In genomic region chr3:192890348-192891335, GRCh38 we compare ENCODE assay signal across 1 cellular context.
TF ChIP-seq lines count a peak whose summit lies in the region.

No MANE protein-coding gene starts in this region.

TF ChIP-seq in SK-N-SH, 30 proteins besides CTCF, POLR2A, EP300 and RAD21 (continued from another document):
- TF ChIP-seq, protein P1, sequence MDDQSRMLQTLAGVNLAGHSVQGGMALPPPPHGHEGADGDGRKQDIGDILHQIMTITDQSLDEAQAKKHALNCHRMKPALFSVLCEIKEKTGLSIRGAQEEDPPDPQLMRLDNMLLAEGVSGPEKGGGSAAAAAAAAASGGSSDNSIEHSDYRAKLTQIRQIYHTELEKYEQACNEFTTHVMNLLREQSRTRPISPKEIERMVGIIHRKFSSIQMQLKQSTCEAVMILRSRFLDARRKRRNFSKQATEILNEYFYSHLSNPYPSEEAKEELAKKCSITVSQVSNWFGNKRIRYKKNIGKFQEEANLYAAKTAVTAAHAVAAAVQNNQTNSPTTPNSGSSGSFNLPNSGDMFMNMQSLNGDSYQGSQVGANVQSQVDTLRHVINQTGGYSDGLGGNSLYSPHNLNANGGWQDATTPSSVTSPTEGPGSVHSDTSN (IDR thresholded peaks at IDR 0.05) = no peak
- TF ChIP-seq MAX (IDR thresholded peaks at IDR 0.05; ENCODE audit: low read depth) (no peak), JUND (IDR thresholded peaks at IDR 0.05) (no peak), TCF12 (IDR thresholded peaks at IDR 0.05) (no peak), SIN3A (IDR thresholded peaks at IDR 0.05; ENCODE audit: borderline replicate concordance, low read depth, low read length) (no peak), FOSL2 (IDR thresholded peaks at IDR 0.05; ENCODE audit: borderline replicate concordance, low read depth) (no peak), REST (IDR thresholded peaks at IDR 0.05; ENCODE audit: low read depth, low read length) (no peak), RFX5 (IDR thresholded peaks at IDR 0.05; ENCODE audit: low read length) (no peak), SMC3 (IDR thresholded peaks at IDR 0.05; ENCODE audit: low read depth, low read length) (no peak), CHD2 (IDR thresholded peaks at IDR 0.05; ENCODE audit: low read length, partially characterized antibody) (no peak), FOXJ3 (CRISPR knock-in tag; IDR thresholded peaks at IDR 0.05) (no peak), EZH2phosphoT487 (IDR thresholded peaks at IDR 0.05; ENCODE audit: borderline replicate concordance, low read depth) (no peak), MXI1 (IDR thresholded peaks at IDR 0.05; ENCODE audit: low read depth, low read length) (no peak), ZBTB33 (IDR thresholded peaks at IDR 0.05; ENCODE audit: borderline replicate concordance, low read depth) (no peak), ELF1 (IDR thresholded peaks at IDR 0.05) (no peak)
